Comparison of ENCODE assay signal across 10 cellular contexts in the genomic region with DNA sequence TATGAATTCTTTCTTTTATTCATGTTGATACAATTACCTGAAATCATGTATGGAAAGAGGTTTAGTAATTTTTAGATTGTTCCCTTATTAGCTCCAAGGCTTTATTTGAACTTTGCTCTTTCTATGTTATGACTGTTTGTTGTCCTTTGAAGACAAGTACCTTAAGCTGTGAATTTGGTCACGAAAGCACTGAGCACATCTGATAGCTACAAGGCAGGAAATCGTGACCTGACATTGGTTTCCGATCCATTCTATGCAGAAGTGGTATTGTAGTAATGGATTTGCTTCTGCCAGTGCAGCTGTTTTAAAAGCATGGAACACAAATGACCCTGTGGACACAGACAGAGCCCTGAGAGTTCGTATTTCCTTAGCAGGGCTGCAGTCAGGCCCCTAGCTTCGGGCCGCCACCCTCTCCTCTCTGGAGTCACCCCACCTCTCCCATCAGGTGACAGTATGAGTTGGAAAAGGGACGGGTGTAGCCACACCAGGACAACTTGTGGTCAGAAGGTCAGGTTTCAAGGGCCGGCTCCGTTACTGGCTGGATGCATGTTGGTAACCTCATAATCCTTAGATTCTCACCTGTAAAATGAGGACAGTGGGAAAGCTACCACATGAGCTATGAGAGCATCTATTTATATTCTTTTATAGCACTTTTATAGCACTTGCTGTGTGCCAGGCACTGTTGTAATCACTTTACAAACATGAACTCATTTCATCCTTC.
DNase-seq lines count a peak whose midpoint lies in the region; ATAC-seq, FAIRE-seq and TF ChIP-seq lines count a peak whose summit lies in the region.
"Had no signal": no experiment of that assay in that cellular context is flagged by ENCODE, and none has a peak within 500 bp of the region (broad histone marks: within the 10 kb centered on the region; RNA-seq: fewer than 3 reads in every experiment).

No MANE protein-coding gene starts in this region.

- peak overlapping the region in 7 of 8 donors; percentile 24 to 81 (median 59) for H3K27ac Mint-ChIP-seq in CD8-positive, alpha-beta memory T cell

- H3K79me2 ChIP-seq in K562 (ENCODE audit: control insufficient read depth, insufficient read depth, low read length): peaks cover 3% of the 10 kb centered on the region; the same call in 1 of the 3 replicates

- no peaks in the 10 kb centered on the region for H3K27me3 ChIP-seq in CD8-positive, alpha-beta memory T cell (ENCODE audit: insufficient read depth, low read length, poor library complexity, severe bottlenecking)
- H3K27me3 ChIP-seq in K562 (ENCODE audit: control insufficient read depth in 2 of 2, insufficient read depth in 2 of 2, low read length in 2 of 2): no peaks in the 10 kb centered on the region

- no peak overlapping the region for H3K27ac ChIP-seq in CD8-positive, alpha-beta memory T cell (ENCODE audit: low read depth, low read length)
- H3K27ac ChIP-seq in K562 (ENCODE audit: extremely low read depth, low read depth, low read length): peak overlapping the region; percentile 52; the same call in 2 of the 3 replicates

- peaks cover 0 to 1% of the 10 kb centered on the region in 2 donors for H3K27me3 Mint-ChIP-seq in CD8-positive, alpha-beta memory T cell

- 9% methylated on average over 9 of the region's 9 CpGs for WGBS in K562 (ENCODE audit: insufficient coverage, low coverage, missing lambda C conversion rate)

- no peak for TF ChIP-seq EP300 in K562 (IDR thresholded peaks at IDR 0.05; ENCODE audit: low read length)

- TF ChIP-seq POLR2A in K562 (conservative IDR thresholded peaks at IDR 0.05): no peak

- in situ Hi-C loops in K562 (cut with MboI): no loop called here

- TF ChIP-seq RAD21 in K562 (CRISPR knock-in tag; conservative IDR thresholded peaks at IDR 0.05 in 1 of 2, IDR thresholded peaks at IDR 0.05 in 1 of 2): no peak

- H3K36me3 Mint-ChIP-seq in CD8-positive, alpha-beta memory T cell: peaks cover 0 to 2% (median 0%) of the 10 kb centered on the region in 3 donors

- DNase-seq in CD8-positive, alpha-beta memory T cell: peak in 1 of 5 donors; percentile 17
- DNase-seq in K562 (ENCODE audit: extremely low read depth in 1 of 4, low spot score in 3 of 4): peak; percentile 21 to 51 (median 28)
- peak; percentile 86 for DNase-seq in myocyte (ENCODE audit: low read depth)
- no peak for DNase-seq in HTR-8/SVneo (ENCODE audit: insufficient read length, low spot score)
- DNase-seq in NCI-H2081 treated with DMSO at 0.1 percent for 48 hours (lab: John Stamatoyannopoulos, UW): no peak
- DNase-seq in cortex of kidney (lab: John Stamatoyannopoulos, UW): no peak
- DNase-seq: SIG-M5 had no signal

- peaks cover 49% of the 10 kb centered on the region for H3K4me1 ChIP-seq in CD8-positive, alpha-beta memory T cell (ENCODE audit: insufficient read depth, low read length)
- peaks cover 2 to 78% of the 10 kb centered on the region in 2 experiments; a peak in 4 of 5 replicates for H3K4me1 ChIP-seq in K562 (replicated peaks in 1 of 2; ENCODE audit: control insufficient read depth in 2 of 2, insufficient read depth in 2 of 2, low read length in 2 of 2)

- H3K36me3 ChIP-seq in CD8-positive, alpha-beta memory T cell (ENCODE audit: insufficient read depth, low read length): no peaks in the 10 kb centered on the region
- no peaks in the 10 kb centered on the region for H3K36me3 ChIP-seq in K562 (ENCODE audit: control insufficient read depth, insufficient read depth, low read length)

- intact Hi-C loops in K562 (cut with micrococcal nuclease): loop anchor here (10.0 kb wide), 1 partner anchor 392 kb away; no protein-coding TSS in a partner anchor

- BruUV-seq in K562 (replicated peaks; lab: Mats Ljungman, UMichigan): no TSS peak

- POLR2A ChIA-PET in CD8-positive, alpha-beta memory T cell (lab: Charles Lee): no interaction called here
- POLR2A ChIA-PET in K562 (lab: Yijun Ruan, JAX): interaction anchor here (0.6 to 0.9 kb wide), 4 partner anchors 9 to 513 kb away, joined by 3 to 4 read pairs (median 4); no protein-coding TSS in a partner anchor

- H3K4me2 ChIP-seq in K562 (ENCODE audit: insufficient read depth, low read length): peak overlapping the region; percentile 63

- peak overlapping the region; percentile 68 for H2AFZ ChIP-seq in K562 (ENCODE audit: low read depth, low read length)

- no peaks in the 10 kb centered on the region for H4K20me1 ChIP-seq in K562 (replicated peaks; ENCODE audit: control insufficient read depth, insufficient read depth, low read length)

- H3K9me1 ChIP-seq in K562 (ENCODE audit: control insufficient read depth, insufficient read depth, low read length): no peaks in the 10 kb centered on the region

- FAIRE-seq in K562 (lab: Jason Lieb, UNC) (peak; percentile 52), HTR-8/SVneo (lab: Jason Lieb, UNC) (no peak)
- FAIRE-seq: urothelium cell line had no signal

- peak overlapping the region in 4 of 7 donors; percentile 16 to 34 (median 22) for H3K4me3 Mint-ChIP-seq in CD8-positive, alpha-beta memory T cell

- no peak overlapping the region for H3K4me3 ChIP-seq in CD8-positive, alpha-beta memory T cell (ENCODE audit: low read length)
- no peak overlapping the region for H3K4me3 ChIP-seq in K562

- no peak for TF ChIP-seq CTCF in K562 (IDR thresholded peaks at IDR 0.05 in 2 of 3, conservative IDR thresholded peaks at IDR 0.05 in 1 of 3; ENCODE audit: insufficient read depth in 2 of 3, low read depth in 1 of 3, low read length in 3 of 3)

- ATAC-seq in HG02610 (IDR thresholded peaks at IDR 0.05; ENCODE audit: unreplicated experiment): peak; percentile 39
- ATAC-seq in K562: peak; percentile 59
- no peak for ATAC-seq in activated CD4-positive, CD25-positive, alpha-beta regulatory T cell treated with anti-CD3 and anti-CD28 coated beads, Interleukin-2, amount 50 U/mL, for 24 hours

- H3K9me3 ChIP-seq in CD8-positive, alpha-beta memory T cell (ENCODE audit: low read length): no peaks in the 10 kb centered on the region
- no peaks in the 10 kb centered on the region for H3K9me3 ChIP-seq in K562 (replicated peaks; ENCODE audit: control insufficient read depth, insufficient read depth, low read depth, low read length)

- peak overlapping the region in 1 of 2 experiments; percentile 6; a peak in 3 of 4 replicates for H3K9ac ChIP-seq in K562 (ENCODE audit: insufficient read depth in 1 of 2, low read depth in 2 of 2, low read length in 2 of 2)

- H3K4me1 Mint-ChIP-seq in CD8-positive, alpha-beta memory T cell: peaks cover 38 to 43% (median 39%) of the 10 kb centered on the region in 3 donors

- H3K9me3 Mint-ChIP-seq in CD8-positive, alpha-beta memory T cell: no peaks in the 10 kb centered on the region

- CTCF ChIA-PET in CD8-positive, alpha-beta memory T cell (lab: Charles Lee): interaction anchor here (0.8 to 1.6 kb wide), 2 partner anchors 11 to 109 kb away, joined by 3 to 5 read pairs; no protein-coding TSS in a partner anchor
- CTCF ChIA-PET in K562 (lab: Yijun Ruan, JAX; ENCODE audit: low intra/inter-chr PET ratio): no interaction called here

TF ChIP-seq in K562, 482 proteins besides CTCF, POLR2A, EP300 and RAD21 (continues in another document):
- TF ChIP-seq BHLHE40 (IDR thresholded peaks at IDR 0.05; ENCODE audit: low read length) (0 out of 2 replicates have a peak, but pooled peaks have one; percentile 10), ESRRA (IDR thresholded peaks at IDR 0.05; ENCODE audit: borderline replicate concordance, low read depth) (peak; percentile 51; the same call in 1 of the 2 replicates), NFXL1 (CRISPR knock-in tag; IDR thresholded peaks at IDR 0.05) (no peak), TAF9B (IDR thresholded peaks at IDR 0.05; ENCODE audit: partially characterized antibody) (no peak), SP1 (CRISPR knock-in tag; IDR thresholded peaks at IDR 0.05) (no peak)
- TF ChIP-seq, protein P1, sequence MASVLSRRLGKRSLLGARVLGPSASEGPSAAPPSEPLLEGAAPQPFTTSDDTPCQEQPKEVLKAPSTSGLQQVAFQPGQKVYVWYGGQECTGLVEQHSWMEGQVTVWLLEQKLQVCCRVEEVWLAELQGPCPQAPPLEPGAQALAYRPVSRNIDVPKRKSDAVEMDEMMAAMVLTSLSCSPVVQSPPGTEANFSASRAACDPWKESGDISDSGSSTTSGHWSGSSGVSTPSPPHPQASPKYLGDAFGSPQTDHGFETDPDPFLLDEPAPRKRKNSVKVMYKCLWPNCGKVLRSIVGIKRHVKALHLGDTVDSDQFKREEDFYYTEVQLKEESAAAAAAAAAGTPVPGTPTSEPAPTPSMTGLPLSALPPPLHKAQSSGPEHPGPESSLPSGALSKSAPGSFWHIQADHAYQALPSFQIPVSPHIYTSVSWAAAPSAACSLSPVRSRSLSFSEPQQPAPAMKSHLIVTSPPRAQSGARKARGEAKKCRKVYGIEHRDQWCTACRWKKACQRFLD (CRISPR knock-in tag; IDR thresholded peaks at IDR 0.05): 0 out of 2 replicates have a peak, but pooled peaks have one; percentile 25
- TF ChIP-seq, protein P2, sequence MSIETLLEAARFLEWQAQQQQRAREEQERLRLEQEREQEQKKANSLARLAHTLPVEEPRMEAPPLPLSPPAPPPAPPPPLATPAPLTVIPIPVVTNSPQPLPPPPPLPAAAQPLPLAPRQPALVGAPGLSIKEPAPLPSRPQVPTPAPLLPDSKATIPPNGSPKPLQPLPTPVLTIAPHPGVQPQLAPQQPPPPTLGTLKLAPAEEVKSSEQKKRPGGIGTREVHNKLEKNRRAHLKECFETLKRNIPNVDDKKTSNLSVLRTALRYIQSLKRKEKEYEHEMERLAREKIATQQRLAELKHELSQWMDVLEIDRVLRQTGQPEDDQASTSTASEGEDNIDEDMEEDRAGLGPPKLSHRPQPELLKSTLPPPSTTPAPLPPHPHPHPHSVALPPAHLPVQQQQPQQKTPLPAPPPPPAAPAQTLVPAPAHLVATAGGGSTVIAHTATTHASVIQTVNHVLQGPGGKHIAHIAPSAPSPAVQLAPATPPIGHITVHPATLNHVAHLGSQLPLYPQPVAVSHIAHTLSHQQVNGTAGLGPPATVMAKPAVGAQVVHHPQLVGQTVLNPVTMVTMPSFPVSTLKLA (conservative IDR thresholded peaks at IDR 0.05): no peak

Comparison
In these comparisons a context has a peak if more than half of its experiments do, and no peak if none do; other contexts are left out.
1. DNase-seq: peak in K562 (4 of 4) and myocyte (single experiment); none in HTR-8/SVneo (single experiment), NCI-H2081 treated with DMSO at 0.1 percent for 48 hours (single experiment) and cortex of kidney (single experiment).
2. ATAC-seq: peak in HG02610 (single experiment) and K562 (single experiment); none in activated CD4-positive, CD25-positive, alpha-beta regulatory T cell treated with anti-CD3 and anti-CD28 coated beads, Interleukin-2, amount 50 U/mL, for 24 hours (0 of 2).